7 cellular contexts compared by ENCODE assay signal in genomic region chr3:169495569-169495968, GRCh38.
"Had no signal": no experiment of that assay in that cellular context is flagged by ENCODE, and none has a peak within 500 bp of the region (broad histone marks: within the 10 kb centered on the region; RNA-seq: fewer than 3 reads in every experiment).

No MANE protein-coding gene starts in this region.

- DNase-seq: GM23248, GOT3, H7, IMR-90, KG1 had no signal

- ATAC-seq: HCT116, K562 had no signal
